Comparison of ENCODE assay signal across 23 cellular contexts in genomic region chr11:70352601-70353000, GRCh38.
"Had no signal": no experiment of that assay in that cellular context is flagged by ENCODE, and none has a peak within 500 bp of the region (broad histone marks: within the 10 kb centered on the region; RNA-seq: fewer than 3 reads in every experiment).

No MANE protein-coding gene starts in this region.

- H3K4me3 Mint-ChIP-seq: naive B cell; neural crest cell; stimulated activated naive B cell treated with anti-CD40 and anti-IgM and Interleukin-4, amounts not matched to agents 10 μg/mL and 1 μg/mL and 100 μg/mL, for 72 hours; stimulated activated naive CD8-positive, alpha-beta T cell treated with anti-CD3 and anti-CD28 coated beads, Interleukin-15, amount 100 ng/mL, for 72 hours had no signal

- FAIRE-seq: kidney, pancreas had no signal

- H3K9me3 Mint-ChIP-seq: naive B cell; neural crest cell; stimulated activated naive B cell treated with anti-CD40 and anti-IgM and Interleukin-4, amounts not matched to agents 10 μg/mL and 1 μg/mL and 100 μg/mL, for 72 hours; stimulated activated naive CD8-positive, alpha-beta T cell treated with anti-CD3 and anti-CD28 coated beads, Interleukin-15, amount 100 ng/mL, for 72 hours had no signal

- H3K27ac Mint-ChIP-seq: progenitor cell of endocrine pancreas; stimulated activated naive B cell treated with anti-CD40 and anti-IgM and Interleukin-4, amounts not matched to agents 10 μg/mL and 1 μg/mL and 100 μg/mL, for 72 hours; stimulated activated naive CD8-positive, alpha-beta T cell treated with anti-CD3 and anti-CD28 coated beads, Interleukin-15, amount 100 ng/mL, for 72 hours had no signal

- H3K27me3 ChIP-seq: esophagus squamous epithelium, gastroesophageal sphincter, pancreas, right lobe of liver, spleen, testis, transverse colon had no signal

- H3K4me3 ChIP-seq: esophagus squamous epithelium, gastroesophageal sphincter, pancreas, right lobe of liver, spleen, testis, transverse colon had no signal

- ATAC-seq: gastroesophageal sphincter; left colon; pancreas; stimulated activated naive B cell treated with anti-CD40 and anti-IgM and Interleukin-4, amounts not matched to agents 10 μg/mL and 1 μg/mL and 100 μg/mL, for 72 hours; stimulated activated naive CD8-positive, alpha-beta T cell treated with anti-CD3 and anti-CD28 coated beads, Interleukin-15, amount 100 ng/mL, for 72 hours had no signal

- H3K9me3 ChIP-seq: esophagus squamous epithelium, gastroesophageal sphincter, pancreas, right lobe of liver, spleen, testis, transverse colon had no signal

- H3K27me3 Mint-ChIP-seq: naive B cell; progenitor cell of endocrine pancreas; stimulated activated naive B cell treated with anti-CD40 and anti-IgM and Interleukin-4, amounts not matched to agents 10 μg/mL and 1 μg/mL and 100 μg/mL, for 72 hours; stimulated activated naive CD8-positive, alpha-beta T cell treated with anti-CD3 and anti-CD28 coated beads, Interleukin-15, amount 100 ng/mL, for 72 hours had no signal

- H3K4me1 Mint-ChIP-seq: naive B cell; neural crest cell; stimulated activated naive B cell treated with anti-CD40 and anti-IgM and Interleukin-4, amounts not matched to agents 10 μg/mL and 1 μg/mL and 100 μg/mL, for 72 hours; stimulated activated naive CD8-positive, alpha-beta T cell treated with anti-CD3 and anti-CD28 coated beads, Interleukin-15, amount 100 ng/mL, for 72 hours had no signal

- DNase-seq: central memory CD4-positive, alpha-beta T cell; effector memory CD4-positive, alpha-beta T cell; esophagus squamous epithelium; foreskin fibroblast; glutamatergic neuron; kidney; left colon; mesendoderm; naive B cell; nucleus accumbens; pancreas; right lobe of liver; spleen; stimulated activated CD4-positive, alpha-beta T cell treated with anti-CD3 and anti-CD28 coated beads, Interleukin-15, amount 100 ng/mL, for 24 hours; stimulated activated CD4-positive, alpha-beta T cell treated with anti-CD3 and anti-CD28 coated beads, Interleukin-1b, Interleukin-23, amount 100 ng/mL, for 48 hours; stimulated activated CD4-positive, alpha-beta T cell treated with anti-CD3 and anti-CD28 coated beads, Interleukin-4, amount 100 ng/mL, for 24 hours; stimulated activated naive B cell treated with anti-CD40 and anti-IgM and Interleukin-4, amounts not matched to agents 10 μg/mL and 1 μg/mL and 100 μg/mL, for 72 hours; stimulated activated naive CD8-positive, alpha-beta T cell treated with anti-CD3 and anti-CD28 coated beads, Interleukin-15, amount 100 ng/mL, for 72 hours; testis; transverse colon had no signal
